8 cellular contexts compared by ENCODE assay signal in genomic region chr9:33263936-33264472, GRCh38.
DNase-seq lines count a peak whose midpoint lies in the region; ATAC-seq lines count a peak whose summit lies in the region.

No MANE protein-coding gene starts in this region.

- DNase-seq in COLO668 (lab: John Stamatoyannopoulos, UW; ENCODE audit: unreplicated experiment) = peak; percentile 55
- peak; percentile 19 for DNase-seq in T-helper 9 cell
- DNase-seq in central memory CD8-positive, alpha-beta T cell (ENCODE audit: low spot score in 2 of 2) = no peak
- peak; percentile 71 for DNase-seq in left kidney (ENCODE audit: low read depth, low spot score)
- peak; percentile 43 for DNase-seq in stimulated activated CD4-positive, alpha-beta T cell treated with anti-CD3 and anti-CD28 coated beads, Interleukin-1b, Interleukin-23, amount 100 ng/mL, for 48 hours
- DNase-seq in NCI-H226 = no peak

- peaks cover 47% of the 10 kb centered on the region for H3K4me1 Mint-ChIP-seq in central memory CD8-positive, alpha-beta T cell

- no peaks in the 10 kb centered on the region for H3K9me3 Mint-ChIP-seq in central memory CD8-positive, alpha-beta T cell

- H3K36me3 Mint-ChIP-seq in central memory CD8-positive, alpha-beta T cell (ENCODE audit: insufficient read depth) = peaks cover 47% of the 10 kb centered on the region

- no peaks in the 10 kb centered on the region for H3K27me3 Mint-ChIP-seq in central memory CD8-positive, alpha-beta T cell

- peak overlapping the region; percentile 91 for H3K27ac Mint-ChIP-seq in central memory CD8-positive, alpha-beta T cell (ENCODE audit: low read depth)

- ATAC-seq in GM19397 (IDR thresholded peaks at IDR 0.05; ENCODE audit: unreplicated experiment) = peak; percentile 35
- ATAC-seq in HG03469 (IDR thresholded peaks at IDR 0.05; ENCODE audit: unreplicated experiment) = peak; percentile 19
- peak; percentile 1 for ATAC-seq in central memory CD8-positive, alpha-beta T cell (replicated peaks; ENCODE audit: extremely low read depth, poor library complexity, severe bottlenecking)

- peak overlapping the region; percentile 80 for H3K4me3 Mint-ChIP-seq in central memory CD8-positive, alpha-beta T cell

Comparison
In these comparisons a context has a peak if more than half of its experiments do, and no peak if none do; other contexts are left out.
1. DNase-seq: peak in COLO668 (single experiment), T-helper 9 cell (single experiment), left kidney (single experiment) and stimulated activated CD4-positive, alpha-beta T cell treated with anti-CD3 and anti-CD28 coated beads, Interleukin-1b, Interleukin-23, amount 100 ng/mL, for 48 hours (single experiment); none in central memory CD8-positive, alpha-beta T cell (0 of 2) and NCI-H226 (single experiment).
2. Peak in every context shown above with its lines, with median percentiles within 50 percentile points of each other: ATAC-seq.